Comparison of ENCODE assay signal across 1 cellular context in the genomic region with DNA sequence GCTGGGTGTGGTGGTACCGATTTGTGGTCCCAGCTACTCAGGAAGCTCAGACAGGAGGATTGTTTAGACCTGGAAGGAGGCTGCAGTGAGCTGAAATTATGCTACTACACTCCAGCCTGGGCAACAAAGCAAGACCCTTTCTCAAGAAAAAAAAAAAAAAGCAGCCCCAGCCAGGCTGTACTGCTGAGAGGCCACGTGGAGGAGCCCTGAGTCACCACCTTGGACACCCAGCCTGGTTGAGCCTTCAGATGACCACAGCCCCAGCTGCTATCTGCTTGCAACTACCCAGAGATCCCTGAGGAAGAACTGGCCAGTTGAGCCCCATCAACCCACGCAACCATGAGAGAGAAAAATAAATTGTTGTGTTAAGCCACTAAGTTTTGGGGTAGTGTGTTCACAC.
TF ChIP-seq lines count a peak whose summit lies in the region.

No MANE protein-coding gene starts in this region.

TF ChIP-seq in SK-N-SH, 30 proteins besides CTCF, POLR2A, EP300 and RAD21:
- no peak for TF ChIP-seq NFIC (IDR thresholded peaks at IDR 0.05; ENCODE audit: borderline replicate concordance)
TF ChIP-seq in SK-N-SH: peak in this region for 0.
